8 cellular contexts compared by ENCODE assay signal in genomic region chrX:68828740-68829593, GRCh38. TPM values are rescaled to one million over a fixed set of nuclear protein-coding genes. Genes with fewer than 3 reads are reported as not detected.
A peak's percentile ranks its signal among the peaks of the same experiment; 100 is the strongest.
DNase-seq lines count a peak whose midpoint lies in the region; ATAC-seq and TF ChIP-seq lines count a peak whose summit lies in the region.

Gene EFNB1, plus strand, starts transcription at chrX:68829021. Its CDS starts 756 bp downstream, at chrX:68829777.

- H3K36me3 Mint-ChIP-seq in activated T-helper 17 cell treated with anti-CD3 and anti-CD28 coated beads, Interleukin-2, amount 50 U/mL, for 72 hours (ENCODE audit: low read depth), result no peaks in the 10 kb centered on the region
- no peaks in the 10 kb centered on the region for H3K36me3 Mint-ChIP-seq in naive thymus-derived CD8-positive, alpha-beta T cell
- no peaks in the 10 kb centered on the region for H3K36me3 Mint-ChIP-seq in stimulated activated naive B cell treated with anti-CD40 and anti-IgM and Interleukin-4, amounts not matched to agents 10 μg/mL and 1 μg/mL and 100 μg/mL, for 72 hours

- H3K4me1 ChIP-seq in KMS-11 (ENCODE audit: low read depth, poor library complexity, severe bottlenecking), result no peaks in the 10 kb centered on the region
- no peaks in the 10 kb centered on the region for H3K4me1 ChIP-seq in fibroblast of lung (ENCODE audit: control insufficient read depth, extremely low read depth, insufficient read depth, low read length)

- TF ChIP-seq CTCF in KMS-11 (conservative IDR thresholded peaks at IDR 0.05; ENCODE audit: low read depth, low read length) (no peak), fibroblast of lung (conservative IDR thresholded peaks at IDR 0.05 in 1 of 2, IDR thresholded peaks at IDR 0.05 in 1 of 2; ENCODE audit: low read depth in 1 of 2, low read length in 2 of 2) (no peak)

- H3K27ac ChIP-seq in KMS-11 (no peak within 1 kb of the TSS), fibroblast of lung (ENCODE audit: insufficient read depth, low read length) (peak within 1 kb of the TSS; percentile 45)

- DNase-seq in DMS79 (lab: John Stamatoyannopoulos, UW) (peak; percentile 86), RKO (ENCODE audit: low spot score) (peak; percentile 94), fibroblast of lung (ENCODE audit: low read depth in 2 of 2) (peak; percentile 95 to 97)
- peak; percentile 67 to 92 (median 82) for DNase-seq in naive thymus-derived CD8-positive, alpha-beta T cell
- peak; percentile 81 for DNase-seq in stimulated activated naive B cell treated with anti-CD40 and anti-IgM and Interleukin-4, amounts not matched to agents 10 μg/mL and 1 μg/mL and 100 μg/mL, for 72 hours

- H3K27ac Mint-ChIP-seq in activated T-helper 17 cell treated with anti-CD3 and anti-CD28 coated beads, Interleukin-2, amount 50 U/mL, for 72 hours, result peak within 1 kb of the TSS; percentile 82
- H3K27ac Mint-ChIP-seq in naive thymus-derived CD8-positive, alpha-beta T cell, result peak within 1 kb of the TSS; percentile 64 to 95 (median 86)
- H3K27ac Mint-ChIP-seq in stimulated activated naive B cell treated with anti-CD40 and anti-IgM and Interleukin-4, amounts not matched to agents 10 μg/mL and 1 μg/mL and 100 μg/mL, for 72 hours, result peak within 1 kb of the TSS; percentile 75

- H4K20me1 ChIP-seq in KMS-11 (ENCODE audit: insufficient read depth), result no peaks in the 10 kb centered on the region
- H4K20me1 ChIP-seq in fibroblast of lung (ENCODE audit: control insufficient read depth, extremely low read depth, insufficient read depth, low read length), result no peaks in the 10 kb centered on the region

- peak within 1 kb of the TSS; percentile 73 for H3K4me2 ChIP-seq in KMS-11
- peak within 1 kb of the TSS; percentile 35 for H3K4me2 ChIP-seq in fibroblast of lung (ENCODE audit: extremely low read depth, insufficient read depth, low read length)

- POLR2A ChIA-PET in naive thymus-derived CD8-positive, alpha-beta T cell (lab: Charles Lee), result interaction anchor here (1.0 to 1.9 kb wide), 2 partner anchors 336 to 1304 kb away, joined by 4 to 7 read pairs; partner anchors contain the start of genes IGBP1 and PJA1

- H3K4me3 ChIP-seq in KMS-11 (IDR thresholded peaks at IDR 0.05; ENCODE audit: insufficient read depth, low read depth, low read length) (no peak within 1 kb of the TSS), fibroblast of lung (replicated peaks in 1 of 4; ENCODE audit: control extremely low read depth in 1 of 4, insufficient read depth in 1 of 4, low read depth in 3 of 4, low read length in 4 of 4) (peak within 1 kb of the TSS; percentile 52 to 81 (median 67))

- H3K9me3 ChIP-seq in fibroblast of lung (ENCODE audit: control insufficient read depth, insufficient read depth, low read depth, low read length), result no peaks in the 10 kb centered on the region

- H3K27me3 ChIP-seq in KMS-11 (ENCODE audit: insufficient read depth, low read depth) (no peaks in the 10 kb centered on the region), fibroblast of lung (ENCODE audit: control insufficient read depth, insufficient read depth, low read length) (no peaks in the 10 kb centered on the region)

- H3K36me3 ChIP-seq in KMS-11 (ENCODE audit: insufficient read depth), result no peaks in the 10 kb centered on the region
- no peaks in the 10 kb centered on the region for H3K36me3 ChIP-seq in fibroblast of lung (ENCODE audit: control insufficient read depth, insufficient read depth, low read length)

- H2AFZ ChIP-seq in KMS-11 (ENCODE audit: low read depth) (peak within 1 kb of the TSS; percentile 78), fibroblast of lung (ENCODE audit: low read length) (no peak within 1 kb of the TSS)

- no peaks in the 10 kb centered on the region for H3K27me3 Mint-ChIP-seq in activated T-helper 17 cell treated with anti-CD3 and anti-CD28 coated beads, Interleukin-2, amount 50 U/mL, for 72 hours
- peaks cover 0 to 1% (median 0%) of the 10 kb centered on the region in 5 donors for H3K27me3 Mint-ChIP-seq in naive thymus-derived CD8-positive, alpha-beta T cell
- peaks cover 6 to 22% of the 10 kb centered on the region in 2 donors for H3K27me3 Mint-ChIP-seq in stimulated activated naive B cell treated with anti-CD40 and anti-IgM and Interleukin-4, amounts not matched to agents 10 μg/mL and 1 μg/mL and 100 μg/mL, for 72 hours

- H3K4me1 Mint-ChIP-seq in activated T-helper 17 cell treated with anti-CD3 and anti-CD28 coated beads, Interleukin-2, amount 50 U/mL, for 72 hours, result peaks cover 9% of the 10 kb centered on the region
- peaks cover 4 to 42% (median 23%) of the 10 kb centered on the region in 4 donors for H3K4me1 Mint-ChIP-seq in naive thymus-derived CD8-positive, alpha-beta T cell
- H3K4me1 Mint-ChIP-seq in stimulated activated naive B cell treated with anti-CD40 and anti-IgM and Interleukin-4, amounts not matched to agents 10 μg/mL and 1 μg/mL and 100 μg/mL, for 72 hours, result peaks cover 17 to 46% of the 10 kb centered on the region in 2 donors

- ATAC-seq in GM21723 (IDR thresholded peaks at IDR 0.05; ENCODE audit: unreplicated experiment), result peak; percentile 90
- ATAC-seq in activated T-helper 17 cell treated with anti-CD3 and anti-CD28 coated beads, Interleukin-2, amount 50 U/mL, for 72 hours (replicated peaks), result peak; percentile 92
- peak; percentile 85 to 93 for ATAC-seq in naive thymus-derived CD8-positive, alpha-beta T cell
- ATAC-seq in stimulated activated naive B cell treated with anti-CD40 and anti-IgM and Interleukin-4, amounts not matched to agents 10 μg/mL and 1 μg/mL and 100 μg/mL, for 72 hours (replicated peaks), result peak; percentile 84 to 91

- peak within 1 kb of the TSS; percentile 35; the same call in 1 of the 2 replicates for H3K9ac ChIP-seq in KMS-11
- H3K9ac ChIP-seq in fibroblast of lung (ENCODE audit: insufficient read depth, low read length), result peak within 1 kb of the TSS; percentile 58

- H3K9me3 Mint-ChIP-seq in activated T-helper 17 cell treated with anti-CD3 and anti-CD28 coated beads, Interleukin-2, amount 50 U/mL, for 72 hours, result no peaks in the 10 kb centered on the region
- H3K9me3 Mint-ChIP-seq in naive thymus-derived CD8-positive, alpha-beta T cell, result no peaks in the 10 kb centered on the region
- H3K9me3 Mint-ChIP-seq in stimulated activated naive B cell treated with anti-CD40 and anti-IgM and Interleukin-4, amounts not matched to agents 10 μg/mL and 1 μg/mL and 100 μg/mL, for 72 hours, result no peaks in the 10 kb centered on the region

- H3K4me3 Mint-ChIP-seq in activated T-helper 17 cell treated with anti-CD3 and anti-CD28 coated beads, Interleukin-2, amount 50 U/mL, for 72 hours, result peak within 1 kb of the TSS; percentile 90
- H3K4me3 Mint-ChIP-seq in naive thymus-derived CD8-positive, alpha-beta T cell, result peak within 1 kb of the TSS; percentile 88 to 96 (median 93)
- peak within 1 kb of the TSS; percentile 86 to 92 for H3K4me3 Mint-ChIP-seq in stimulated activated naive B cell treated with anti-CD40 and anti-IgM and Interleukin-4, amounts not matched to agents 10 μg/mL and 1 μg/mL and 100 μg/mL, for 72 hours

- H3K79me2 ChIP-seq in KMS-11 (ENCODE audit: insufficient read depth, low read depth) (no peaks in the 10 kb centered on the region), fibroblast of lung (ENCODE audit: control insufficient read depth, insufficient read depth, low read length) (peaks cover 18% of the 10 kb centered on the region)

RNA-seq across cellular contexts. Expression of gene EFNB1, which starts in this region (rescaled TPM):
- 1 to 10 TPM; 2.8 to 4.1 TPM for total RNA-seq in activated T-helper 17 cell treated with anti-CD3 and anti-CD28 coated beads, Interleukin-2, amount 50 U/mL, for 72 hours
- total RNA-seq in fibroblast of lung, result 41.1 and 43.4 TPM in 2 replicates
- polyA plus RNA-seq in fibroblast of lung, result 12.6 and 16.4 TPM in 2 replicates
- 14.0 and 19.6 TPM in 2 replicates for polyA plus RNA-seq in fibroblast of lung (2012)
- polyA minus RNA-seq in fibroblast of lung (ENCODE audit: low replicate concordance), result 17.4 and 19.7 TPM in 2 replicates
- total RNA-seq in naive thymus-derived CD8-positive, alpha-beta T cell, result 1 to 10 TPM; 3.8 to 4.3 TPM
- polyA plus RNA-seq in naive thymus-derived CD8-positive, alpha-beta T cell, result 1 to 10 TPM; 2.8 to 3.6 (median 3.2) TPM
